Comparison of ENCODE assay signal across 22 cellular contexts in the genomic region with DNA sequence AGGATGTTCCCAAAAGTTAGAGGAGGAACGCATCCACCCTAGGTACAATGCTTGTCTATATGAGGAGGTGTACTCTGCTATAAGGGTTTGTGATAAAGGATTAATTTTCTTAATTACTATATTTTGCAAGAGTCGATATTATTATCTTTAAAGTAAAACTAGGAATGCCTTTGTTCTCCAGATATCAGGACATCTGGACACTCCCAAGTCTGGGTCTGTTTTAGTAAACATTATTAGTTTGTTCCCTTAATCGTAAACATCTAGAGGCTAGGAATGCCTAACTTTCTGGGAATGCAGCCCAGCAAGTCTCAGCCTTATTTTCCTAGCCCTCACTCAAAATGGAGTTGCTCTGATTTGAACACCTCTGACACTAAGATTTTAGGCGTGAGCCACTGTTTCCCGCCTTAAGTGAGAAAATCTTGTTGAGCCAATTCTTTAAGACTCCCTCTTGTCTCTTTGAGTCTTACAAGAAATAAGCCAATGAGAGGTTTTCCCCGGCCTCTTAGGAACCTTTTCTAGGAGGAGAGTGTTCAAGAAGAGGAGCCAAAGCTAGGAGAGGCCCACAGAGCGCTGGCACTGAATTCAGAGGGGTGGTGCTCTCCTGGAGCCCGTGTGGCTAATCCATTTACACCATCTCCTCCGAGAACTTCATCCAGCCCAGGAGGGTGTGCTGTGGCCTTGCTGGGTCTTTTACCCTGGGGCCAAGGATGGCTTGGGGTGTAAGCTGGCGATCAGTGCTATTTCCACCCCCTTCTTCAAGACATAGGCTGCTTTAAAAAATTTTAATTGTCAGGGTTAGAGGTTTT. TPM values are rescaled to one million over a fixed set of nuclear protein-coding genes. Genes with fewer than 3 reads are reported as not detected.
DNase-seq lines count a peak whose midpoint lies in the region; ATAC-seq and TF ChIP-seq lines count a peak whose summit lies in the region.
"Had no signal": no experiment of that assay in that cellular context is flagged by ENCODE, and none has a peak within 500 bp of the region (broad histone marks: within the 10 kb centered on the region; RNA-seq: fewer than 3 reads in every experiment).

No MANE protein-coding gene starts in this region.

- peak overlapping the region; percentile 96 for H3K27ac Mint-ChIP-seq in activated CD4-positive, alpha-beta T cell treated with anti-CD3 and anti-CD28 coated beads, Interleukin-2, amount 10 ng/mL, durations not matched to agents 24 days and 14 days
- H3K27ac Mint-ChIP-seq in activated CD8-positive, alpha-beta T cell treated with anti-CD3 and anti-CD28 coated beads for 36 hours, result peak overlapping the region; percentile 81
- H3K27ac Mint-ChIP-seq: endodermal cell had no signal

- peaks cover 87% of the 10 kb centered on the region for H3K4me1 Mint-ChIP-seq in activated CD4-positive, alpha-beta T cell treated with anti-CD3 and anti-CD28 coated beads, Interleukin-2, amount 10 ng/mL, durations not matched to agents 24 days and 14 days
- peaks cover 96% of the 10 kb centered on the region for H3K4me1 Mint-ChIP-seq in activated CD8-positive, alpha-beta T cell treated with anti-CD3 and anti-CD28 coated beads for 36 hours (ENCODE audit: low read depth)
- H3K4me1 Mint-ChIP-seq: CD14-positive monocyte, endodermal cell had no signal

- no peak overlapping the region for H3K4me2 ChIP-seq in hepatocyte

- H3K27ac ChIP-seq in hepatocyte, result peak overlapping the region; percentile 66
- peak overlapping the region; percentile 15 for H3K27ac ChIP-seq in thymus (ENCODE audit: low read depth)
- H3K27ac ChIP-seq: HL-60, sigmoid colon, SJSA1, thoracic aorta had no signal

- peaks cover 7% of the 10 kb centered on the region for H3K9me3 Mint-ChIP-seq in activated CD4-positive, alpha-beta T cell treated with anti-CD3 and anti-CD28 coated beads, Interleukin-2, amount 10 ng/mL, durations not matched to agents 24 days and 14 days
- no peaks in the 10 kb centered on the region for H3K9me3 Mint-ChIP-seq in activated CD8-positive, alpha-beta T cell treated with anti-CD3 and anti-CD28 coated beads for 36 hours
- H3K9me3 Mint-ChIP-seq: CD14-positive monocyte, endodermal cell had no signal

- H3K9me2 ChIP-seq in hepatocyte (replicated peaks; ENCODE audit: insufficient read depth), result no peaks in the 10 kb centered on the region

- H3K27me3 ChIP-seq in hepatocyte (no peaks in the 10 kb centered on the region), thymus (ENCODE audit: control insufficient read depth, insufficient read depth) (no peaks in the 10 kb centered on the region)
- H3K27me3 ChIP-seq: sigmoid colon, SJSA1 had no signal

- no peaks in the 10 kb centered on the region for H4K20me1 ChIP-seq in hepatocyte (ENCODE audit: insufficient read depth, poor library complexity, severe bottlenecking)

- POLR2A ChIA-PET in activated CD8-positive, alpha-beta T cell treated with anti-CD3 and anti-CD28 coated beads for 36 hours (lab: Charles Lee), result interaction anchor here (0.6 to 30.9 kb wide), 6 partner anchors 24 to 116 kb away, joined by 3 to 787 read pairs (median 5); a partner anchor contains a TSS

- H3K36me3 ChIP-seq in hepatocyte (replicated peaks; ENCODE audit: insufficient read depth, low read depth), result no peaks in the 10 kb centered on the region
- H3K36me3 ChIP-seq in thymus (ENCODE audit: control insufficient read depth, insufficient read depth), result no peaks in the 10 kb centered on the region
- H3K36me3 ChIP-seq: sigmoid colon, SJSA1, thoracic aorta had no signal

- no peaks in the 10 kb centered on the region for H3K27me3 Mint-ChIP-seq in activated CD4-positive, alpha-beta T cell treated with anti-CD3 and anti-CD28 coated beads, Interleukin-2, amount 10 ng/mL, durations not matched to agents 24 days and 14 days
- H3K27me3 Mint-ChIP-seq in activated CD8-positive, alpha-beta T cell treated with anti-CD3 and anti-CD28 coated beads for 36 hours, result no peaks in the 10 kb centered on the region

- no peak overlapping the region for H3K4me3 ChIP-seq in hepatocyte
- H3K4me3 ChIP-seq in thymus (ENCODE audit: low read length), result no peak overlapping the region
- H3K4me3 ChIP-seq: sigmoid colon, SJSA1, thoracic aorta had no signal

- H3K4me1 ChIP-seq in hepatocyte (ENCODE audit: insufficient read depth), result peaks cover 2% of the 10 kb centered on the region
- no peaks in the 10 kb centered on the region for H3K4me1 ChIP-seq in thymus (ENCODE audit: control insufficient read depth, insufficient read depth, low read length)
- H3K4me1 ChIP-seq: SJSA1 had no signal

- peak overlapping the region; percentile 42 for H3K4me3 Mint-ChIP-seq in activated CD4-positive, alpha-beta T cell treated with anti-CD3 and anti-CD28 coated beads, Interleukin-2, amount 10 ng/mL, durations not matched to agents 24 days and 14 days
- no peak overlapping the region for H3K4me3 Mint-ChIP-seq in activated CD8-positive, alpha-beta T cell treated with anti-CD3 and anti-CD28 coated beads for 36 hours
- H3K4me3 Mint-ChIP-seq: CD14-positive monocyte, endodermal cell had no signal

- H3K79me2 ChIP-seq in hepatocyte, result no peaks in the 10 kb centered on the region

- intact Hi-C loops in activated CD4-positive, alpha-beta T cell treated with anti-CD3 and anti-CD28 coated beads, Interleukin-2, amount 10 ng/mL, durations not matched to agents 24 days and 14 days (cut with micrococcal nuclease), result loop anchor here (1.0 kb wide), 1 partner anchor 9 kb away; no protein-coding TSS in a partner anchor
- intact Hi-C loops in activated CD8-positive, alpha-beta T cell treated with anti-CD3 and anti-CD28 coated beads for 36 hours (cut with micrococcal nuclease), result no loop called here

- DNase-seq in activated CD4-positive, alpha-beta T cell treated with anti-CD3 and anti-CD28 coated beads, Interleukin-2, amount 10 ng/mL, durations not matched to agents 24 days and 14 days, result no peak
- DNase-seq in activated CD4-positive, alpha-beta T cell treated with anti-CD3 and anti-CD28 coated beads, Interleukin-2, amount 50 U/mL, for 1 hour, result no peak
- DNase-seq in activated CD8-positive, alpha-beta T cell treated with anti-CD3 and anti-CD28 coated beads for 36 hours, result no peak
- DNase-seq in hepatocyte (ENCODE audit: low spot score), result no peak
- no peak for DNase-seq in NCI-H187 treated with DMSO at 0.1 percent for 48 hours (lab: John Stamatoyannopoulos, UW)
- no peak for DNase-seq in Ammon's horn (ENCODE audit: low spot score)
- DNase-seq: caudate nucleus; EL; endodermal cell; KBM-7; left cardiac atrium; NCI-H1048; NCI-H2107; sigmoid colon; stimulated activated CD4-positive, alpha-beta T cell treated with anti-CD3 and anti-CD28 coated beads, Interleukin-2, amount 100 ng/mL, for 48 hours had no signal

- peaks cover 3% of the 10 kb centered on the region for H3K36me3 Mint-ChIP-seq in activated CD4-positive, alpha-beta T cell treated with anti-CD3 and anti-CD28 coated beads, Interleukin-2, amount 10 ng/mL, durations not matched to agents 24 days and 14 days (ENCODE audit: low read depth)
- H3K36me3 Mint-ChIP-seq in activated CD8-positive, alpha-beta T cell treated with anti-CD3 and anti-CD28 coated beads for 36 hours (ENCODE audit: low read depth), result peaks cover 4% of the 10 kb centered on the region
- H3K36me3 Mint-ChIP-seq: CD14-positive monocyte had no signal

- CTCF ChIA-PET in activated CD8-positive, alpha-beta T cell treated with anti-CD3 and anti-CD28 coated beads for 36 hours (lab: Charles Lee), result interaction anchor here (1.1 to 2.0 kb wide), 5 partner anchors 25 to 58 kb away, joined by 3 to 6 read pairs (median 3); no protein-coding TSS in a partner anchor

- H3K9me3 ChIP-seq in hepatocyte (ENCODE audit: low read depth) (no peaks in the 10 kb centered on the region), thymus (ENCODE audit: control insufficient read depth) (no peaks in the 10 kb centered on the region)
- H3K9me3 ChIP-seq: sigmoid colon, SJSA1, thoracic aorta had no signal

- TF ChIP-seq CTCF in activated CD8-positive, alpha-beta T cell treated with anti-CD3 and anti-CD28 coated beads for 36 hours (IDR thresholded peaks at IDR 0.05), result no peak
- TF ChIP-seq CTCF in hepatocyte (IDR thresholded peaks at IDR 0.05; ENCODE audit: poor library complexity), result no peak

- 62% methylated on average over 10 of the region's 10 CpGs for WGBS in hepatocyte (ENCODE audit: low lambda C conversion rate, missing lambda C conversion rate)
- WGBS in thymus, result 90% methylated on average over 10 of the region's 10 CpGs

- ATAC-seq in activated CD8-positive, alpha-beta T cell treated with anti-CD3 and anti-CD28 coated beads for 36 hours, result no peak
- no peak for ATAC-seq in GM19324 (IDR thresholded peaks at IDR 0.05; ENCODE audit: low FRiP score, unreplicated experiment)
- ATAC-seq: left cardiac atrium had no signal

- no peak overlapping the region for H2AFZ ChIP-seq in hepatocyte

RNA-seq across cellular contexts. Expression of a gene that starts 40.9 kb away (rescaled TPM):
- 122 and 125 TPM in 2 replicates for total RNA-seq in activated CD4-positive, alpha-beta T cell treated with anti-CD3 and anti-CD28 coated beads, Interleukin-2, amount 10 ng/mL, durations not matched to agents 24 days and 14 days
- total RNA-seq in activated CD8-positive, alpha-beta T cell treated with anti-CD3 and anti-CD28 coated beads for 36 hours, result 10 to 100 TPM; 87.8 to 92.5 TPM
- 103 and 116 TPM in 2 replicates for total RNA-seq in hepatocyte
- polyA plus RNA-seq in hepatocyte, result 99.9 and 109 TPM in 2 replicates
- 109 TPM for polyA plus RNA-seq in thymus

RNA-seq across cellular contexts. Expression of a gene that starts 41.5 kb away (rescaled TPM):
- total RNA-seq in activated CD4-positive, alpha-beta T cell treated with anti-CD3 and anti-CD28 coated beads, Interleukin-2, amount 10 ng/mL, durations not matched to agents 24 days and 14 days, result 217 and 220 TPM in 2 replicates
- 100 to 1,000 TPM; 297 to 302 TPM for total RNA-seq in activated CD8-positive, alpha-beta T cell treated with anti-CD3 and anti-CD28 coated beads for 36 hours
- total RNA-seq in hepatocyte, result 0.16 and 2.8 TPM in 2 replicates
- 2.9 and 4.1 TPM in 2 replicates for polyA plus RNA-seq in hepatocyte
- 102 TPM for polyA plus RNA-seq in thymus
- total RNA-seq: osteocyte, sigmoid colon, SJSA1, thoracic aorta had no signal

RNA-seq across cellular contexts. Expression of a gene that starts 58.2 kb away (rescaled TPM):
- total RNA-seq in activated CD4-positive, alpha-beta T cell treated with anti-CD3 and anti-CD28 coated beads, Interleukin-2, amount 10 ng/mL, durations not matched to agents 24 days and 14 days, result not detected in 2 replicates
- not detected for total RNA-seq in activated CD8-positive, alpha-beta T cell treated with anti-CD3 and anti-CD28 coated beads for 36 hours
- total RNA-seq in hepatocyte, result 1.8 and 2.8 TPM in 2 replicates
- polyA plus RNA-seq in hepatocyte, result 1.5 and 2.1 TPM in 2 replicates
- polyA plus RNA-seq in thymus, result 0.84 TPM
- total RNA-seq: osteocyte, SJSA1 had no signal
- polyA plus RNA-seq: CD14-positive monocyte had no signal

Comparison
In these comparisons a context has a peak if more than half of its experiments do, and no peak if none do; other contexts are left out.
1. RNA of a gene that starts 41.5 kb away (total RNA-seq): 297 to 302 TPM in activated CD8-positive, alpha-beta T cell treated with anti-CD3 and anti-CD28 coated beads for 36 hours and 217 to 220 TPM in activated CD4-positive, alpha-beta T cell treated with anti-CD3 and anti-CD28 coated beads, Interleukin-2, amount 10 ng/mL, durations not matched to agents 24 days and 14 days; 0.16 to 2.8 TPM in hepatocyte; every median in the first group is over 10 times any median in the second.